In the genomic region with DNA sequence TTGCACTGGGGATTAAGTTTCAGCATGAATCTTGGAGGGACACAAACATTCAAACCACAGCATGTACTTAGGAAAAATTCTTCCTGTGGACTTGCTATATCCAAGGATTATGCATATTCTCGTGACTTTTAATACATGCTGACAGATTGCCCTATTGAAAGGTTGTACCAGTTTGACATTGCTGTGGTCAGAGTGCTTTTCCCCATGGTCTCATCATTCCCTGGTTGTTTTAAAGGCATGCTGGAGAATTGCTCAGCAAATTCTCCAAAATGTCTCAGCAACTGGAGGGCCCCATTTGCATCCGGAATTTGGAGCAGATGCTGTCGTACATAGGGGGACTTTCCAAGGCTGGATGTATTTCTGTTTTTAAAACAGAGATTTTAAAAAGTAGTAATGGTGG, we compare ENCODE assay signal across 16 cellular contexts. TPM values are rescaled to one million over a fixed set of nuclear protein-coding genes. Genes with fewer than 3 reads are reported as not detected.
DNase-seq lines count a peak whose midpoint lies in the region; ATAC-seq lines count a peak whose summit lies in the region.
"Had no signal": no experiment of that assay in that cellular context is flagged by ENCODE, and none has a peak within 500 bp of the region (broad histone marks: within the 10 kb centered on the region; RNA-seq: fewer than 3 reads in every experiment).

No MANE protein-coding gene starts in this region.

- peaks cover 81% of the 10 kb centered on the region for H3K4me1 ChIP-seq in CD8-positive, alpha-beta memory T cell (ENCODE audit: insufficient read depth, low read length)

- H3K27ac Mint-ChIP-seq in activated T-cell treated with anti-CD3 and anti-CD28 coated beads, Interleukin-2, amount 50 U/mL, for 72 hours, result peak overlapping the region; percentile 49
- H3K27ac Mint-ChIP-seq in CD8-positive, alpha-beta memory T cell, result peak overlapping the region in 3 of 8 donors; percentile 45 to 67 (median 58)
- H3K27ac Mint-ChIP-seq in activated naive CD8-positive, alpha-beta T cell, result peak overlapping the region; percentile 98
- H3K27ac Mint-ChIP-seq in natural killer cell treated with Interleukin-12 subunit alpha and Interleukin-12 subunit beta and Interleukin-15 and Interleukin-18, amount 100 ng/mL, for 72 hours, result peak overlapping the region; percentile 83 to 96
- H3K27ac Mint-ChIP-seq: H9 had no signal

- no peak for DNase-seq in activated T-cell treated with anti-CD3 and anti-CD28 coated beads, Interleukin-2, amount 50 U/mL, for 72 hours
- no peak for DNase-seq in activated T-cell treated with anti-CD3 and anti-CD28 coated beads, Interleukin-2, amount 50 U/mL, for 1 hour
- no peak for DNase-seq in CD8-positive, alpha-beta memory T cell
- DNase-seq in natural killer cell treated with Interleukin-12 subunit alpha and Interleukin-12 subunit beta and Interleukin-15 and Interleukin-18, amount 100 ng/mL, for 72 hours (ENCODE audit: low spot score), result no peak
- DNase-seq in stimulated activated CD4-positive, alpha-beta T cell treated with anti-CD3 and anti-CD28 coated beads, Interleukin-1b, Interleukin-23, amount 100 ng/mL, for 48 hours, result no peak
- DNase-seq: H9, NCI-H1105 treated with DMSO at 0.1 percent for 48 hours, NCI-H1694 treated with DMSO at 0.1 percent for 48 hours, NCI-H226, NCI-H748 treated with DMSO at 0.1 percent for 48 hours, RPMI8226, SIG-M5 had no signal

- H3K4me3 Mint-ChIP-seq in activated T-cell treated with anti-CD3 and anti-CD28 coated beads, Interleukin-2, amount 50 U/mL, for 72 hours, result peak overlapping the region; percentile 82 to 97
- H3K4me3 Mint-ChIP-seq in CD8-positive, alpha-beta memory T cell, result peak overlapping the region in 6 of 7 donors; percentile 37 to 81 (median 64)
- H3K4me3 Mint-ChIP-seq in activated naive CD8-positive, alpha-beta T cell, result peak overlapping the region; percentile 13
- H3K4me3 Mint-ChIP-seq in natural killer cell treated with Interleukin-12 subunit alpha and Interleukin-12 subunit beta and Interleukin-15 and Interleukin-18, amount 100 ng/mL, for 72 hours, result peak overlapping the region; percentile 35
- H3K4me3 Mint-ChIP-seq: CD14-positive monocyte, H9 had no signal

- CTCF ChIA-PET in CD8-positive, alpha-beta memory T cell (lab: Charles Lee), result interaction anchor here (1.9 to 3.2 kb wide), 2 partner anchors 17 to 21 kb away, joined by 4 to 11 read pairs; no protein-coding TSS in a partner anchor

- H3K27me3 ChIP-seq in CD8-positive, alpha-beta memory T cell (ENCODE audit: insufficient read depth, low read length, poor library complexity, severe bottlenecking), result no peaks in the 10 kb centered on the region

- H3K9me3 Mint-ChIP-seq in activated T-cell treated with anti-CD3 and anti-CD28 coated beads, Interleukin-2, amount 50 U/mL, for 72 hours, result no peaks in the 10 kb centered on the region
- no peaks in the 10 kb centered on the region for H3K9me3 Mint-ChIP-seq in CD8-positive, alpha-beta memory T cell
- H3K9me3 Mint-ChIP-seq in activated naive CD8-positive, alpha-beta T cell (ENCODE audit: low read depth), result no peaks in the 10 kb centered on the region
- no peaks in the 10 kb centered on the region for H3K9me3 Mint-ChIP-seq in natural killer cell treated with Interleukin-12 subunit alpha and Interleukin-12 subunit beta and Interleukin-15 and Interleukin-18, amount 100 ng/mL, for 72 hours
- H3K9me3 Mint-ChIP-seq: H9 had no signal

- POLR2A ChIA-PET in CD8-positive, alpha-beta memory T cell (lab: Charles Lee), result no interaction called here

- no peaks in the 10 kb centered on the region for H3K27me3 Mint-ChIP-seq in activated T-cell treated with anti-CD3 and anti-CD28 coated beads, Interleukin-2, amount 50 U/mL, for 72 hours (ENCODE audit: low read depth)
- H3K27me3 Mint-ChIP-seq in CD8-positive, alpha-beta memory T cell, result peaks cover 0 to 2% of the 10 kb centered on the region in 2 donors
- H3K27me3 Mint-ChIP-seq in activated naive CD8-positive, alpha-beta T cell, result no peaks in the 10 kb centered on the region
- no peaks in the 10 kb centered on the region for H3K27me3 Mint-ChIP-seq in natural killer cell treated with Interleukin-12 subunit alpha and Interleukin-12 subunit beta and Interleukin-15 and Interleukin-18, amount 100 ng/mL, for 72 hours

- H3K9me3 ChIP-seq in CD8-positive, alpha-beta memory T cell (ENCODE audit: low read length), result no peaks in the 10 kb centered on the region

- no peak overlapping the region for H3K27ac ChIP-seq in CD8-positive, alpha-beta memory T cell (ENCODE audit: low read depth, low read length)

- H3K36me3 Mint-ChIP-seq in activated T-cell treated with anti-CD3 and anti-CD28 coated beads, Interleukin-2, amount 50 U/mL, for 72 hours (ENCODE audit: insufficient read depth in 2 of 2), result peaks cover 7 to 34% of the 10 kb centered on the region in 2 donors
- peaks cover 0 to 36% (median 7%) of the 10 kb centered on the region in 3 donors for H3K36me3 Mint-ChIP-seq in CD8-positive, alpha-beta memory T cell
- peaks cover 13% of the 10 kb centered on the region for H3K36me3 Mint-ChIP-seq in activated naive CD8-positive, alpha-beta T cell
- peaks cover 5% of the 10 kb centered on the region for H3K36me3 Mint-ChIP-seq in natural killer cell treated with Interleukin-12 subunit alpha and Interleukin-12 subunit beta and Interleukin-15 and Interleukin-18, amount 100 ng/mL, for 72 hours

- H3K36me3 ChIP-seq in CD8-positive, alpha-beta memory T cell (ENCODE audit: insufficient read depth, low read length), result no peaks in the 10 kb centered on the region

- no peak overlapping the region for H3K4me3 ChIP-seq in CD8-positive, alpha-beta memory T cell (ENCODE audit: low read length)

- peaks cover 90% of the 10 kb centered on the region for H3K4me1 Mint-ChIP-seq in activated T-cell treated with anti-CD3 and anti-CD28 coated beads, Interleukin-2, amount 50 U/mL, for 72 hours (ENCODE audit: low read depth)
- peaks cover 89 to 97% (median 91%) of the 10 kb centered on the region in 3 donors for H3K4me1 Mint-ChIP-seq in CD8-positive, alpha-beta memory T cell
- peaks cover 88% of the 10 kb centered on the region for H3K4me1 Mint-ChIP-seq in activated naive CD8-positive, alpha-beta T cell (ENCODE audit: low read depth)
- H3K4me1 Mint-ChIP-seq in natural killer cell treated with Interleukin-12 subunit alpha and Interleukin-12 subunit beta and Interleukin-15 and Interleukin-18, amount 100 ng/mL, for 72 hours (ENCODE audit: low read depth in 2 of 2), result peaks cover 67 to 73% of the 10 kb centered on the region in 2 donors

- no peak for ATAC-seq in activated T-cell treated with anti-CD3 and anti-CD28 coated beads, Interleukin-2, amount 50 U/mL, for 72 hours (replicated peaks in 1 of 2)
- no peak for ATAC-seq in natural killer cell treated with Interleukin-12 subunit alpha and Interleukin-12 subunit beta and Interleukin-15 and Interleukin-18, amount 100 ng/mL, for 72 hours
- ATAC-seq in HG03378 (IDR thresholded peaks at IDR 0.05; ENCODE audit: unreplicated experiment) (no peak), HG02678 (IDR thresholded peaks at IDR 0.05; ENCODE audit: unreplicated experiment) (no peak)

RNA-seq across cellular contexts. Expression of a gene that starts 7.4 kb away (rescaled TPM):
- total RNA-seq in activated T-cell treated with anti-CD3 and anti-CD28 coated beads, Interleukin-2, amount 50 U/mL, for 72 hours, result 10 to 100 TPM; 77.6 to 89.7 TPM
- total RNA-seq in CD8-positive, alpha-beta memory T cell, result 10 to 100 TPM; 63.4 to 64.6 TPM
- polyA plus RNA-seq in CD8-positive, alpha-beta memory T cell, result 9.0 TPM
- 10 to 100 TPM; 30.3 to 34.5 TPM for total RNA-seq in natural killer cell treated with Interleukin-12 subunit alpha and Interleukin-12 subunit beta and Interleukin-15 and Interleukin-18, amount 100 ng/mL, for 72 hours

Comparison
In these comparisons a context has a peak if more than half of its experiments do, and no peak if none do; other contexts are left out.
1. H3K4me3 Mint-ChIP-seq: peak in every context shown above with its lines; median percentile 90 in activated T-cell treated with anti-CD3 and anti-CD28 coated beads, Interleukin-2, amount 50 U/mL, for 72 hours; 64 in CD8-positive, alpha-beta memory T cell; 35 in natural killer cell treated with Interleukin-12 subunit alpha and Interleukin-12 subunit beta and Interleukin-15 and Interleukin-18, amount 100 ng/mL, for 72 hours; 13 in activated naive CD8-positive, alpha-beta T cell.